In the genomic region with DNA sequence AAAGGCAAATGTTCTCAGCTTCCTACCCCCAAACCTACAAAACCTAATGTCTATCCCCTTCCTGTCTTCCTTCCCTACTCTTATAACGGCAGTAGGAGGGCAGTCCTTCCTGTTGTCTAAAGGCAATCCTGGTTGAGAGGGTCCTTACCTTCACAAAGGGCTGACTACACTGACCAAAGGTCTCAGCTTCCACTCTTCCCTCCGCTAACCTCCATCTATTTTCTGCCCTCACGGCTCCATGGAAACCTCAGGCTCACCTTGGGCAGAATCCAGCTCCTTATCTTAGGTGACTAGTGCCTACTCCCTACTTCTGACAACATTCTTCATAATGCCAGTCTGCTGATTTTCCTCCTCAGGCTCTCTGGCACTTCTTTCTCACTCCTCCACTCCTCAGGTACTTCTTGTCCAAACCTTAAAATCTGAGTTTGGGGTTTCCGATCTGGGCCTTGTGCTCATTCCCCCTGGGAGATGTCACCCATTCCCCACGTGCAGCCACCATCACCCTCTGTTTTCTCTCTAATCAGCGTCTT, we compare ENCODE assay signal across 8 cellular contexts. TPM values are rescaled to one million over a fixed set of nuclear protein-coding genes. Genes with fewer than 3 reads are reported as not detected.
A peak's percentile ranks its signal among the peaks of the same experiment; 100 is the strongest.
DNase-seq lines count a peak whose midpoint lies in the region; ATAC-seq, FAIRE-seq and TF ChIP-seq lines count a peak whose summit lies in the region.

No MANE protein-coding gene starts in this region.

- peak overlapping the region; percentile 73; the same call in 1 of the 2 replicates for H3K9ac ChIP-seq in MM.1S (ENCODE audit: low read length)

- peak overlapping the region; percentile 99 for H2AFZ ChIP-seq in MM.1S (ENCODE audit: low read length)

- H3K79me2 ChIP-seq in MM.1S (ENCODE audit: low read length), result peaks cover 24% of the 10 kb centered on the region

- H3K4me2 ChIP-seq in MM.1S (ENCODE audit: low read depth, low read length), result peak overlapping the region; percentile 87

- no peaks in the 10 kb centered on the region for H3K9me2 ChIP-seq in MM.1S (replicated peaks; ENCODE audit: insufficient read depth, low read length)

- H3K4me1 ChIP-seq in MM.1S (ENCODE audit: low read length), result peaks cover 12% of the 10 kb centered on the region

- in situ Hi-C loops in Caki2 (cut with HindIII; ENCODE audit: low pct_unique_long_range_greater_than_20kb, low sequenced_read_pairs), result no loop called here

- H3K27me3 ChIP-seq in MM.1S (replicated peaks; ENCODE audit: insufficient read depth, low read length) (no peaks in the 10 kb centered on the region), bronchial epithelial cell (ENCODE audit: control insufficient read depth, insufficient read depth, low read length) (no peaks in the 10 kb centered on the region)

- H3K9me3 ChIP-seq in MM.1S (replicated peaks; ENCODE audit: insufficient read depth, low read length), result no peaks in the 10 kb centered on the region

- no peaks in the 10 kb centered on the region for H4K20me1 ChIP-seq in MM.1S (ENCODE audit: insufficient read depth, low read length)

- DNase-seq in Caki2 (ENCODE audit: low read depth) (peak; percentile 14), MM.1S (no peak), bronchial epithelial cell (ENCODE audit: low read depth) (no peak), mucosa of gallbladder (ENCODE audit: low spot score) (peak; percentile 15), islet precursor cell (no peak)

- H3K27ac ChIP-seq in MM.1S (ENCODE audit: low read length), result peak overlapping the region; percentile 72; the same call in 1 of the 2 replicates

- no peak for ATAC-seq in GM21381 (IDR thresholded peaks at IDR 0.05; ENCODE audit: unreplicated experiment)
- ATAC-seq in GM19395 (IDR thresholded peaks at IDR 0.05; ENCODE audit: unreplicated experiment), result no peak
- ATAC-seq in GM18519 (IDR thresholded peaks at IDR 0.05; ENCODE audit: low FRiP score, unreplicated experiment), result no peak

- no peak for TF ChIP-seq CTCF in MM.1S (IDR thresholded peaks at IDR 0.05; ENCODE audit: low read length)
- TF ChIP-seq CTCF in bronchial epithelial cell (IDR thresholded peaks at IDR 0.05; ENCODE audit: insufficient read depth, low read length, severe bottlenecking), result no peak

- FAIRE-seq in bronchial epithelial cell (lab: Jason Lieb, UNC), result no peak

- peak overlapping the region; percentile 98 for H3K4me3 ChIP-seq in MM.1S (ENCODE audit: low read length)
- H3K4me3 ChIP-seq in bronchial epithelial cell (ENCODE audit: low read depth, low read length), result peak overlapping the region; percentile 64

- no peaks in the 10 kb centered on the region for H3K36me3 ChIP-seq in MM.1S (replicated peaks; ENCODE audit: insufficient read depth, low read length)
- peaks cover 3% of the 10 kb centered on the region for H3K36me3 ChIP-seq in bronchial epithelial cell (ENCODE audit: control insufficient read depth, insufficient read depth, low read length)

- H3F3A ChIP-seq in MM.1S (ENCODE audit: insufficient read depth, low read length), result peaks cover 8% of the 10 kb centered on the region

RNA-seq across cellular contexts. Expression of gene FBXL13, which starts 0.5 kb away (rescaled TPM):
- total RNA-seq in Caki2 (2014; rRNA removed; shearing (Covaris generic); ENCODE audit: low replicate concordance), result 0.34 TPM in 1 of 2 replicates, not detected in the other
- total RNA-seq in bronchial epithelial cell (0.13 and 0.26 TPM in 2 replicates), mucosa of gallbladder (2.5 TPM)

RNA-seq across cellular contexts. Expression of gene ARMC10, which starts 0.9 kb away (rescaled TPM):
- 46.5 and 53.9 TPM in 2 replicates for total RNA-seq in Caki2 (2014; rRNA removed; shearing (Covaris generic); ENCODE audit: low replicate concordance)
- 40.1 and 46.6 TPM in 2 replicates for total RNA-seq in bronchial epithelial cell
- 39.7 TPM for total RNA-seq in mucosa of gallbladder

Comparison
In these comparisons a context has a peak if more than half of its experiments do, and no peak if none do; other contexts are left out.
1. DNase-seq: peak in Caki2 (single experiment) and mucosa of gallbladder (single experiment); none in MM.1S (single experiment), bronchial epithelial cell (single experiment) and islet precursor cell (single experiment).